9 cellular contexts compared by ENCODE assay signal in the genomic region with DNA sequence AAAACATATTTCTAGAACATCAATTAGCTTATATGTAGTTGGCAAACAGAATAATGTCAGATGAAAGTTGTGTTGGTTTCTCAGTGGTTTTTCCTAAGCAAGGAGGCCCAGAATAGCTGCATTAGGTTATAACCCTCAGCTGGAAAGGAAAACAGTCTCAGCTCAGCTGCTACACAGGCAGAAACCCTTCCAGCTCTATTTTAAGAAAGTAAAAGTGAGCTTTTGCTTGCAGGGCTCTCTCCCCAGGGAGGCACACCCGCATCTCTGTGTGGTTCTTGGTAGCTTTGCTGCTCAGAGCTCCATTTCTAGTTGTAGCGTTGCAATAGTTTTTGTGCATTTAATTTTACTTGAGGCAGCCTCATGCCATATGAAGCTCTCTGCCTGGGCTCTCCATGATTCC. TPM values are rescaled to one million over a fixed set of nuclear protein-coding genes. Genes with fewer than 3 reads are reported as not detected.
DNase-seq lines count a peak whose midpoint lies in the region; ATAC-seq and TF ChIP-seq lines count a peak whose summit lies in the region.
"Had no signal": no experiment of that assay in that cellular context is flagged by ENCODE, and none has a peak within 500 bp of the region (broad histone marks: within the 10 kb centered on the region; RNA-seq: fewer than 3 reads in every experiment).

No MANE protein-coding gene starts in this region.

- TF ChIP-seq POLR2A in thyroid gland (IDR thresholded peaks at IDR 0.05) = no peak

- TF ChIP-seq CTCF in thyroid gland (IDR thresholded peaks at IDR 0.05) = no peak
- no peak for TF ChIP-seq CTCF in RWPE1 (conservative IDR thresholded peaks at IDR 0.05; ENCODE audit: low read depth)

- H3K4me3 Mint-ChIP-seq in effector memory CD8-positive, alpha-beta T cell = no peak overlapping the region

- no peaks in the 10 kb centered on the region for H3K27me3 Mint-ChIP-seq in effector memory CD8-positive, alpha-beta T cell

- 65 to 67% methylated on average over 2 of the region's 2 CpGs for WGBS in thyroid gland, 2 donors

- H3K4me1 ChIP-seq in thyroid gland = peaks cover 0 to 23% of the 10 kb centered on the region in 2 donors

- peaks cover 10 to 25% of the 10 kb centered on the region in 2 donors for H3K36me3 ChIP-seq in thyroid gland

- peak; percentile 63 for DNase-seq in fibroblast of the conjunctiva (ENCODE audit: low read depth)
- peak in 1 of 2 donors; percentile 9 for DNase-seq in thyroid gland
- no peak for DNase-seq in effector memory CD8-positive, alpha-beta T cell
- no peak for DNase-seq in RWPE1 (ENCODE audit: low spot score)
- DNase-seq in NCI-H2029 (lab: John Stamatoyannopoulos, UW) = no peak
- DNase-seq: activated T-cell treated with anti-CD3 and anti-CD28 coated beads for 4 hours had no signal

- ATAC-seq in GM19455 (IDR thresholded peaks at IDR 0.05; ENCODE audit: unreplicated experiment) = peak; percentile 81
- ATAC-seq in HG03159 (IDR thresholded peaks at IDR 0.05; ENCODE audit: unreplicated experiment) = peak; percentile 89
- no peak for ATAC-seq in effector memory CD8-positive, alpha-beta T cell (replicated peaks)

- H3K27ac ChIP-seq in thyroid gland = peak overlapping the region in 2 of 3 donors; percentile 14 to 48
- no peak overlapping the region for H3K27ac ChIP-seq in RWPE1

- POLR2A ChIA-PET in RWPE1 (lab: Yijun Ruan, JAX; ENCODE audit: low non-redundant PET) = no interaction called here

- no peaks in the 10 kb centered on the region for H3K27me3 ChIP-seq in thyroid gland

- intact Hi-C loops in thyroid gland (cut with DNase I) = no loop called here

- no peaks in the 10 kb centered on the region for H3K9me3 Mint-ChIP-seq in effector memory CD8-positive, alpha-beta T cell

- H3K9me3 ChIP-seq in thyroid gland = no peaks in the 10 kb centered on the region

- CTCF ChIA-PET in RWPE1 (lab: Yijun Ruan, JAX) = interaction anchor here (0.7 kb wide), 1 partner anchor 563 kb away, joined by 4 read pairs; no protein-coding TSS in a partner anchor

- peaks cover 72% of the 10 kb centered on the region for H3K36me3 Mint-ChIP-seq in effector memory CD8-positive, alpha-beta T cell (ENCODE audit: insufficient read depth)

- H3K4me3 ChIP-seq in thyroid gland (replicated peaks in 1 of 3) = no peak overlapping the region
- H3K4me3 ChIP-seq: lung had no signal

- peak overlapping the region in 1 of 2 donors; percentile 72 for H3K27ac Mint-ChIP-seq in effector memory CD8-positive, alpha-beta T cell

- peaks cover 0 to 1% of the 10 kb centered on the region in 2 donors for H3K4me1 Mint-ChIP-seq in effector memory CD8-positive, alpha-beta T cell (ENCODE audit: low read depth in 2 of 2)

RNA-seq across cellular contexts. Expression of gene PIKFYVE, which starts 54.6 kb away (rescaled TPM):
- 10 to 100 TPM; 35.2 to 51.3 (median 41.7) TPM for total RNA-seq in thyroid gland
